In the genomic region with DNA sequence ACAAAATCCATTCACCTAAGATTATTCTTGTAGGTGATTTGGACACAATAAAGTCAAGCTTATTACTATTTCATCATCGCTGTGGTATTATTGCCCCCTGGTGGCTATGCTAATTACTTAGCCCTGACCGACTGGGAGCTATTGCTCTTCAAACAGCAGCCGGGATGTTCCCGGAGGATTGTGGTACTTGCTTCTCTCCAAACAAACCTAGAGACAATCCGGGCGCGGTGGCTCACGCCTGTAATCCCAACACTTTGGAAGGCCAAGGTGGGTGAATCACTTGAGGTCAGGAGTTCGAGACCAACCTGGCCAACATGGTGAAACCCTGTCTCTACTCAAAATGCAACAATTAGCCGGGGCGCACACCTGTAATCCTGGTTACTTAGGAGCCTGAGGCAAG, we compare ENCODE assay signal across 9 cellular contexts. TPM values are rescaled to one million over a fixed set of nuclear protein-coding genes. Genes with fewer than 3 reads are reported as not detected.
DNase-seq lines count a peak whose midpoint lies in the region; ATAC-seq, FAIRE-seq and TF ChIP-seq lines count a peak whose summit lies in the region.
"Had no signal": no experiment of that assay in that cellular context is flagged by ENCODE, and none has a peak within 500 bp of the region (broad histone marks: within the 10 kb centered on the region; RNA-seq: fewer than 3 reads in every experiment).

No MANE protein-coding gene starts in this region.

- H3K27ac Mint-ChIP-seq in type B pancreatic cell: no peak overlapping the region
- H3K27ac Mint-ChIP-seq: activated B cell treated with CpG ODN at 0.5 μM for 24 hours had no signal

- intact Hi-C loops in HCT116 (cut with micrococcal nuclease): loop anchor here (2.0 to 5.0 kb wide), 3 partner anchors 324 to 800 kb away; partner anchors contain the start of gene ATXN1

- no peak for FAIRE-seq in RCC 7860 (lab: Jason Lieb, UNC)

- H3K4me3 Mint-ChIP-seq in type B pancreatic cell: no peak overlapping the region
- H3K4me3 Mint-ChIP-seq: activated B cell treated with CpG ODN at 0.5 μM for 24 hours had no signal

- H3K36me3 Mint-ChIP-seq in type B pancreatic cell: no peaks in the 10 kb centered on the region

- DNase-seq in DMS 273 treated with DMSO at 0.1 percent for 48 hours (lab: John Stamatoyannopoulos, UW): peak; percentile 30
- peak; percentile 75 for DNase-seq in HCT116 (ENCODE audit: low read depth, low spot score)
- peak; percentile 35 for DNase-seq in RCC 7860 (ENCODE audit: low spot score)
- peak; percentile 11 for DNase-seq in cerebellar cortex (ENCODE audit: low spot score)
- peak; percentile 73 for DNase-seq in kidney tubule cell (ENCODE audit: low spot score)
- no peak for DNase-seq in type B pancreatic cell (ENCODE audit: extremely low spot score, unreplicated experiment)
- DNase-seq in central memory CD4-positive, alpha-beta T cell: no peak
- DNase-seq: activated B cell treated with CpG ODN at 0.5 μM for 24 hours had no signal

- TF ChIP-seq CTCF in HCT116 (IDR thresholded peaks at IDR 0.05 in 2 of 3, conservative IDR thresholded peaks at IDR 0.05 in 1 of 3; ENCODE audit: borderline replicate concordance in 1 of 3, insufficient read depth in 1 of 3, low read depth in 2 of 3, low read length in 2 of 3) (peak; percentile 63 to 77 (median 72); a peak in 5 of 6 replicates), type B pancreatic cell (conservative IDR thresholded peaks at IDR 0.05) (peak; percentile 79)

- no peak overlapping the region for H3K9ac ChIP-seq in HCT116 (ENCODE audit: low read length)

- no peaks in the 10 kb centered on the region for H3K79me2 ChIP-seq in HCT116 (ENCODE audit: insufficient read depth, low read length)

- TF ChIP-seq POLR2A in HCT116 (IDR thresholded peaks at IDR 0.05; ENCODE audit: borderline replicate concordance, extremely low read depth, insufficient read depth, insufficient read length): no peak

- H3K4me1 ChIP-seq in HCT116 (ENCODE audit: control insufficient read depth in 1 of 2, insufficient read depth in 2 of 2, low read length in 2 of 2): peaks cover 0 to 4% of the 10 kb centered on the region in 2 experiments; a peak in 1 of 4 replicates

- H4K20me1 ChIP-seq in HCT116 (ENCODE audit: insufficient read depth): no peaks in the 10 kb centered on the region

- peak; percentile 83 for TF ChIP-seq RAD21 in HCT116 (IDR thresholded peaks at IDR 0.05; ENCODE audit: low read depth)

- no peaks in the 10 kb centered on the region for H3K9me2 ChIP-seq in HCT116 (ENCODE audit: insufficient read depth)

- no peak overlapping the region for H3K4me3 ChIP-seq in HCT116 (replicated peaks in 1 of 2; ENCODE audit: low read depth in 1 of 2, low read length in 2 of 2)

- no peaks in the 10 kb centered on the region for H3K27me3 ChIP-seq in HCT116 (ENCODE audit: insufficient read depth, low read length)

- H3K4me1 Mint-ChIP-seq in type B pancreatic cell (ENCODE audit: unreplicated experiment): peaks cover 2% of the 10 kb centered on the region
- H3K4me1 Mint-ChIP-seq: activated B cell treated with CpG ODN at 0.5 μM for 24 hours had no signal

- no peaks in the 10 kb centered on the region for H3K9me3 ChIP-seq in HCT116 (ENCODE audit: control insufficient read depth in 1 of 2, insufficient read depth in 1 of 2, low read depth in 1 of 2, low read length in 2 of 2)

- peak overlapping the region; percentile 39 for H3K4me2 ChIP-seq in HCT116 (ENCODE audit: low read length)

- H3K9me3 Mint-ChIP-seq in type B pancreatic cell: peaks cover 6% of the 10 kb centered on the region

- POLR2A ChIA-PET in HCT116 (lab: Charles Lee): no interaction called here

- no peaks in the 10 kb centered on the region for H3K36me3 ChIP-seq in HCT116 (ENCODE audit: control insufficient read depth in 1 of 2, insufficient read depth in 2 of 2, low read length in 2 of 2)

- no TSS peak for BruUV-seq in HCT116 (replicated peaks; lab: Mats Ljungman, UMichigan)

- H3K27ac ChIP-seq in HCT116 (ENCODE audit: low read depth, low read length): no peak overlapping the region

- RAD21 ChIA-PET in HCT116 (lab: Charles Lee; ENCODE audit: low non-redundant PET in 1 of 2, low total read pairs in 2 of 2, uncharacterized antibody in 2 of 2, unreplicated experiment in 2 of 2): interaction anchor here (0.6 to 1.0 kb wide), 3 partner anchors 323 to 573 kb away, joined by 3 to 5 read pairs (median 4); no protein-coding TSS in a partner anchor

- CTCF ChIA-PET in HCT116 (lab: Charles Lee): interaction anchor here (0.7 to 1.7 kb wide), 29 partner anchors 9 to 857 kb away, joined by 3 to 13 read pairs (median 4); partner anchors contain the start of gene ATXN1

- ATAC-seq in HCT116 (peak; percentile 97), HG02610 (IDR thresholded peaks at IDR 0.05; ENCODE audit: unreplicated experiment) (no peak)

- H3K27me3 Mint-ChIP-seq in type B pancreatic cell: no peaks in the 10 kb centered on the region

- H2AFZ ChIP-seq in HCT116 (ENCODE audit: low read depth, low read length, poor library complexity, severe bottlenecking): peak overlapping the region; percentile 70

TF ChIP-seq in HCT116, 20 proteins besides CTCF, POLR2A, EP300 and RAD21:
- TF ChIP-seq ATF3 (IDR thresholded peaks at IDR 0.05) (peak; percentile 10; the same call in 1 of the 2 replicates), TCF7L2 (IDR thresholded peaks at IDR 0.05; ENCODE audit: borderline replicate concordance, extremely low read depth, insufficient read depth, insufficient read length) (peak; percentile 27), CEBPB (IDR thresholded peaks at IDR 0.05; ENCODE audit: low read depth) (peak; percentile 67), ZFX (IDR thresholded peaks at IDR 0.05) (no peak), ELF1 (IDR thresholded peaks at IDR 0.05; ENCODE audit: borderline replicate concordance, low read depth) (no peak)

RNA-seq across cellular contexts. Expression of gene STMND1, which starts 15.4 kb away (rescaled TPM):
- total RNA-seq in HCT116 (2021; ENCODE audit: unreplicated experiment) (not detected), type B pancreatic cell (ENCODE audit: low replicate concordance) (0.43 and 2.2 TPM in 2 replicates)
- 0.13 TPM in 1 of 2 replicates, not detected in the other for polyA plus RNA-seq in HCT116 (2012)
- total RNA-seq: activated B cell treated with CpG ODN at 0.5 μM for 24 hours had no signal

Comparison
In these comparisons a context has a peak if more than half of its experiments do, and no peak if none do; other contexts are left out.
1. DNase-seq: peak in DMS 273 treated with DMSO at 0.1 percent for 48 hours (single experiment), HCT116 (single experiment), RCC 7860 (single experiment), cerebellar cortex (single experiment) and kidney tubule cell (single experiment); none in type B pancreatic cell (single experiment) and central memory CD4-positive, alpha-beta T cell (single experiment).